ENCODE assay signal across 1 cellular context in genomic region chr6:125170376-125170775, GRCh38.
TF ChIP-seq lines count a peak whose summit lies in the region.

No MANE protein-coding gene starts in this region.

TF ChIP-seq in HEK293, 187 proteins besides CTCF, POLR2A, EP300 and RAD21 (continued from another document):
- TF ChIP-seq ATF2 (tag by site-specific recombination; IDR thresholded peaks at IDR 0.05; ENCODE audit: low read depth) = no peak
- peak; percentile 15; the same call in 1 of the 2 replicates for TF ChIP-seq PRDM6 (tag by site-specific recombination; IDR thresholded peaks at IDR 0.05)
- no peak for TF ChIP-seq ZNF501 (tag by site-specific recombination; IDR thresholded peaks at IDR 0.05)
- TF ChIP-seq ZNF660 (tag by site-specific recombination; IDR thresholded peaks at IDR 0.05) = peak; percentile 58; the same call in 1 of the 2 replicates
- 0 out of 2 replicates have a peak, but pooled peaks have one; percentile 4 for TF ChIP-seq ZNF157 (tag by site-specific recombination; IDR thresholded peaks at IDR 0.05)
- no peak for TF ChIP-seq ZXDB (tag by site-specific recombination; IDR thresholded peaks at IDR 0.05)
- no peak for TF ChIP-seq TSHZ1 (tag by site-specific recombination; IDR thresholded peaks at IDR 0.05; ENCODE audit: borderline replicate concordance)
- TF ChIP-seq ZNF155 (tag by site-specific recombination; IDR thresholded peaks at IDR 0.05) = no peak
- no peak for TF ChIP-seq ZBTB48 (tag by site-specific recombination; IDR thresholded peaks at IDR 0.05)
- TF ChIP-seq ZNF423 (tag by site-specific recombination; IDR thresholded peaks at IDR 0.05) = no peak
- TF ChIP-seq ZBTB11 (tag by site-specific recombination; conservative IDR thresholded peaks at IDR 0.05; ENCODE audit: low read depth) = no peak
- no peak for TF ChIP-seq ZNF664 (tag by site-specific recombination; IDR thresholded peaks at IDR 0.05)
- no peak for TF ChIP-seq KLF7 (tag by site-specific recombination; IDR thresholded peaks at IDR 0.05; ENCODE audit: borderline replicate concordance)
- peak; percentile 49; the same call in 1 of the 2 replicates for TF ChIP-seq ZNF692 (tag by site-specific recombination; IDR thresholded peaks at IDR 0.05)
- TF ChIP-seq MZF1 (tag by site-specific recombination; IDR thresholded peaks at IDR 0.05; ENCODE audit: borderline replicate concordance) = no peak
- 0 out of 2 replicates have a peak, but pooled peaks have one; percentile 11 for TF ChIP-seq ZBTB17 (tag by site-specific recombination; IDR thresholded peaks at IDR 0.05)
- TF ChIP-seq ZNF624 (tag by site-specific recombination; IDR thresholded peaks at IDR 0.05) = no peak
- TF ChIP-seq ZNF184 (tag by site-specific recombination; IDR thresholded peaks at IDR 0.05) = no peak
- no peak for TF ChIP-seq ZNF623 (tag by site-specific recombination; IDR thresholded peaks at IDR 0.05)
- TF ChIP-seq ZNF239 (tag by site-specific recombination; IDR thresholded peaks at IDR 0.05) = no peak
- 0 out of 2 replicates have a peak, but pooled peaks have one; percentile 7 for TF ChIP-seq PRDM4 (tag by site-specific recombination; IDR thresholded peaks at IDR 0.05)
- TF ChIP-seq KLF9 (tag by site-specific recombination; IDR thresholded peaks at IDR 0.05; ENCODE audit: low read depth) = no peak
- TF ChIP-seq EGR2 (tag by site-specific recombination; IDR thresholded peaks at IDR 0.05; ENCODE audit: low read depth) = no peak
- peak; percentile 28 for TF ChIP-seq ZNF335 (tag by site-specific recombination; conservative IDR thresholded peaks at IDR 0.05)
- peak; percentile 16; the same call in 1 of the 2 replicates for TF ChIP-seq GFI1B (tag by site-specific recombination; IDR thresholded peaks at IDR 0.05)
